In genomic region chr2:123717616-123718279, GRCh38 we compare ENCODE assay signal across 23 cellular contexts.
"Had no signal": no experiment of that assay in that cellular context is flagged by ENCODE, and none has a peak within 500 bp of the region (broad histone marks: within the 10 kb centered on the region; RNA-seq: fewer than 3 reads in every experiment).

No MANE protein-coding gene starts in this region.

- DNase-seq: activated CD4-positive, alpha-beta memory T cell treated with anti-CD3 and anti-CD28 coated beads, Interleukin-2, amount 10 ng/mL, durations not matched to agents 7 days and 5 days; activated CD4-positive, alpha-beta T cell treated with anti-CD3 and anti-CD28 coated beads for 36 hours; activated CD4-positive, alpha-beta T cell treated with anti-CD3 and anti-CD28 coated beads, Interleukin-2, amount 50 U/mL, for 1 hour; activated gamma-delta T cell treated with Interleukin-2 at 50 U/mL for 16 hours; activated naive CD4-positive, alpha-beta T cell treated with anti-CD3 and anti-CD28 coated beads, Interleukin-2, amount 10 ng/mL, durations not matched to agents 7 days and 5 days; activated naive CD8-positive, alpha-beta T cell treated with anti-CD3 and anti-CD28 coated beads for 36 hours; activated T-cell treated with anti-CD3 and anti-CD28 coated beads for 4 hours; activated T-cell treated with anti-CD3 and anti-CD28 coated beads, Interleukin-2, amount 50 U/mL, for 48 hours; aorta; Kasumi-1; NCI-H1048; NCI-H146; NCI-H187 treated with DMSO at 0.1 percent for 48 hours; NCI-H2081 treated with DMSO at 0.1 percent for 48 hours; NCI-H510A; Peyer's patch; SHP77 treated with DMSO at 0.1 percent for 48 hours; T-helper 1 cell had no signal

- H3K27ac ChIP-seq: Peyer's patch, RWPE1, VCaP had no signal

- H3K9me3 ChIP-seq: Peyer's patch had no signal

- H3K4me1 ChIP-seq: Peyer's patch had no signal

- H3K36me3 ChIP-seq: Peyer's patch had no signal

- H3K36me3 Mint-ChIP-seq: activated naive CD4-positive, alpha-beta T cell treated with anti-CD3 and anti-CD28 coated beads, Interleukin-2, amount 10 ng/mL, durations not matched to agents 7 days and 5 days; activated naive CD8-positive, alpha-beta T cell treated with anti-CD3 and anti-CD28 coated beads for 36 hours had no signal

- H3K27me3 Mint-ChIP-seq: activated CD4-positive, alpha-beta memory T cell treated with anti-CD3 and anti-CD28 coated beads, Interleukin-2, amount 10 ng/mL, durations not matched to agents 7 days and 5 days; activated CD4-positive, alpha-beta T cell treated with anti-CD3 and anti-CD28 coated beads for 36 hours; activated naive CD4-positive, alpha-beta T cell treated with anti-CD3 and anti-CD28 coated beads, Interleukin-2, amount 10 ng/mL, durations not matched to agents 7 days and 5 days; activated naive CD8-positive, alpha-beta T cell treated with anti-CD3 and anti-CD28 coated beads for 36 hours; central memory CD8-positive, alpha-beta T cell had no signal

- H3K27ac Mint-ChIP-seq: activated CD4-positive, alpha-beta memory T cell treated with anti-CD3 and anti-CD28 coated beads, Interleukin-2, amount 10 ng/mL, durations not matched to agents 7 days and 5 days; activated CD4-positive, alpha-beta T cell treated with anti-CD3 and anti-CD28 coated beads for 36 hours; activated naive CD4-positive, alpha-beta T cell treated with anti-CD3 and anti-CD28 coated beads, Interleukin-2, amount 10 ng/mL, durations not matched to agents 7 days and 5 days; activated naive CD8-positive, alpha-beta T cell treated with anti-CD3 and anti-CD28 coated beads for 36 hours; activated T-helper 2 cell treated with anti-CD3 and anti-CD28 coated beads, Interferon-gamma antibody, Interleukin-2, Interleukin-4, amounts not matched to agents 10 μg/mL and 5 μg/mL and 100 μg/mL, durations not matched to agents 14 hours and 24 hours and 36 hours had no signal

- H3K4me3 ChIP-seq: K562, Peyer's patch had no signal

- H3K27me3 ChIP-seq: Peyer's patch had no signal

- H3K4me3 Mint-ChIP-seq: activated CD4-positive, alpha-beta memory T cell treated with anti-CD3 and anti-CD28 coated beads, Interleukin-2, amount 10 ng/mL, durations not matched to agents 7 days and 5 days; activated CD4-positive, alpha-beta T cell treated with anti-CD3 and anti-CD28 coated beads for 36 hours; activated naive CD4-positive, alpha-beta T cell treated with anti-CD3 and anti-CD28 coated beads, Interleukin-2, amount 10 ng/mL, durations not matched to agents 7 days and 5 days; activated naive CD8-positive, alpha-beta T cell treated with anti-CD3 and anti-CD28 coated beads for 36 hours; central memory CD8-positive, alpha-beta T cell had no signal

- H3K4me1 Mint-ChIP-seq: activated CD4-positive, alpha-beta memory T cell treated with anti-CD3 and anti-CD28 coated beads, Interleukin-2, amount 10 ng/mL, durations not matched to agents 7 days and 5 days; activated CD4-positive, alpha-beta T cell treated with anti-CD3 and anti-CD28 coated beads for 36 hours; activated naive CD4-positive, alpha-beta T cell treated with anti-CD3 and anti-CD28 coated beads, Interleukin-2, amount 10 ng/mL, durations not matched to agents 7 days and 5 days; activated naive CD8-positive, alpha-beta T cell treated with anti-CD3 and anti-CD28 coated beads for 36 hours; central memory CD8-positive, alpha-beta T cell had no signal
